17 cellular contexts compared by ENCODE assay signal in the genomic region with DNA sequence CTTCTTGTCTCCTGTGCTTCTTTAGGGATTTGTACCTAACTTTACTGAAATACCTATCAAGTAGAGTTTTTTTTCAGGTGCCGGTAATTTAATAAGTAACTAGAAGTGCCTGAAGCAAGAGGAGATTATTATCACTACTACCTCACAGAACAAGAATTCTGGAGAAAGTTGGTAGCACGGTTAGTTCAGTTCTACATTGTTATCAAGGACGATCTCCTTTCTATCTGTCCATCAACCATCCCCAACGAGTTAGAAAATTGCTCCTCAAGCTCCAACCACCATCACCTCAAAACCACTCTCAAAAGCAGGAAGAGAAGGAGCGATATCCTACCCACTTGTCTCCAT.
A peak's percentile ranks its signal among the peaks of the same experiment; 100 is the strongest.
DNase-seq lines count a peak whose midpoint lies in the region; ATAC-seq and TF ChIP-seq lines count a peak whose summit lies in the region.
"Had no signal": no experiment of that assay in that cellular context is flagged by ENCODE, and none has a peak within 500 bp of the region (broad histone marks: within the 10 kb centered on the region; RNA-seq: fewer than 3 reads in every experiment).

No MANE protein-coding gene starts in this region.

- H3K4me1 ChIP-seq in Loucy (ENCODE audit: insufficient read depth, low read length, poor library complexity, severe bottlenecking) (peaks cover 13% of the 10 kb centered on the region), vagina (peaks cover 28% of the 10 kb centered on the region)

- peaks cover 21% of the 10 kb centered on the region for H3K4me1 Mint-ChIP-seq in dendritic cell treated with granulocyte-macrophage colony-stimulating factor and Interleukin-4, amounts not matched to agents 40 ng/mL and 50 ng/mL, for 4 days (ENCODE audit: low read depth)
- peaks cover 12% of the 10 kb centered on the region for H3K4me1 Mint-ChIP-seq in nephron
- H3K4me1 Mint-ChIP-seq in stimulated activated naive CD8-positive, alpha-beta T cell treated with anti-CD3 and anti-CD28 coated beads, Interleukin-15, amount 100 ng/mL, for 72 hours, result no peaks in the 10 kb centered on the region
- H3K4me1 Mint-ChIP-seq: GM23338 had no signal

- H3K36me3 Mint-ChIP-seq in dendritic cell treated with granulocyte-macrophage colony-stimulating factor and Interleukin-4, amounts not matched to agents 40 ng/mL and 50 ng/mL, for 4 days (ENCODE audit: low read depth), result no peaks in the 10 kb centered on the region
- H3K36me3 Mint-ChIP-seq in nephron (ENCODE audit: low read depth), result no peaks in the 10 kb centered on the region
- H3K36me3 Mint-ChIP-seq: CD14-positive monocyte had no signal

- ATAC-seq in HG03139 (IDR thresholded peaks at IDR 0.05; ENCODE audit: unreplicated experiment), result no peak
- no peak for ATAC-seq in stimulated activated naive CD8-positive, alpha-beta T cell treated with anti-CD3 and anti-CD28 coated beads, Interleukin-15, amount 100 ng/mL, for 72 hours
- ATAC-seq: GM12878, GM23338, HCT116 had no signal

- H3K9me3 ChIP-seq in Loucy (ENCODE audit: insufficient read depth, low read depth, low read length), result no peaks in the 10 kb centered on the region
- H3K9me3 ChIP-seq in vagina, result no peaks in the 10 kb centered on the region

- H3K27me3 ChIP-seq in Loucy (ENCODE audit: insufficient read depth, low read length, poor library complexity, severe bottlenecking), result no peaks in the 10 kb centered on the region
- H3K27me3 ChIP-seq in vagina, result no peaks in the 10 kb centered on the region

- H3K79me2 ChIP-seq in Loucy (ENCODE audit: insufficient read depth, low read length), result no peaks in the 10 kb centered on the region

- DNase-seq in vagina (ENCODE audit: extremely low spot score in 2 of 2), result no peak
- DNase-seq in stimulated activated naive CD8-positive, alpha-beta T cell treated with anti-CD3 and anti-CD28 coated beads, Interleukin-15, amount 100 ng/mL, for 72 hours, result no peak
- DNase-seq in epidermal melanocyte (ENCODE audit: insufficient read length, low spot score), result no peak
- DNase-seq: EL, NCI-H1694 treated with DMSO at 0.1 percent for 48 hours, NCI-H2107, NCI-H2227 treated with DMSO at 0.1 percent for 48 hours, NCI-H524 treated with DMSO at 0.1 percent for 48 hours, RPMI8226 had no signal

- no peaks in the 10 kb centered on the region for H4K20me1 ChIP-seq in Loucy (ENCODE audit: insufficient read depth, low read length, poor library complexity, severe bottlenecking)

- H3K4me3 ChIP-seq in Loucy (ENCODE audit: low read length, poor library complexity, severe bottlenecking) (no peak overlapping the region), vagina (no peak overlapping the region)
- H3K4me3 ChIP-seq: GM12878, GM23338 had no signal

- no peak overlapping the region for H2AFZ ChIP-seq in Loucy (ENCODE audit: low read length)
- H2AFZ ChIP-seq: GM23338 had no signal

- H3K36me3 ChIP-seq in Loucy (ENCODE audit: insufficient read depth, low read length), result no peaks in the 10 kb centered on the region
- H3K36me3 ChIP-seq in vagina, result no peaks in the 10 kb centered on the region

- TF ChIP-seq CTCF in Loucy (conservative IDR thresholded peaks at IDR 0.05; ENCODE audit: low read length), result no peak
- no peak for TF ChIP-seq CTCF in nephron (IDR thresholded peaks at IDR 0.05; ENCODE audit: unreplicated experiment in 3 of 3)
- no peak for TF ChIP-seq CTCF in vagina (IDR thresholded peaks at IDR 0.05)

- H3F3A ChIP-seq in Loucy (ENCODE audit: low read depth), result no peaks in the 10 kb centered on the region

- peak overlapping the region; percentile 33 for H3K4me2 ChIP-seq in Loucy (ENCODE audit: low read depth, low read length, poor library complexity, severe bottlenecking)
- H3K4me2 ChIP-seq: GM23338 had no signal

- H3K9ac ChIP-seq in Loucy (ENCODE audit: low read depth, low read length, poor library complexity, severe bottlenecking), result no peak overlapping the region

- H3K9me3 Mint-ChIP-seq in dendritic cell treated with granulocyte-macrophage colony-stimulating factor and Interleukin-4, amounts not matched to agents 40 ng/mL and 50 ng/mL, for 4 days, result no peaks in the 10 kb centered on the region
- H3K9me3 Mint-ChIP-seq in nephron, result peaks cover 2% of the 10 kb centered on the region
- H3K9me3 Mint-ChIP-seq in stimulated activated naive CD8-positive, alpha-beta T cell treated with anti-CD3 and anti-CD28 coated beads, Interleukin-15, amount 100 ng/mL, for 72 hours, result no peaks in the 10 kb centered on the region
- H3K9me3 Mint-ChIP-seq: CD14-positive monocyte, GM23338 had no signal

- no peak overlapping the region for H3K4me3 Mint-ChIP-seq in dendritic cell treated with granulocyte-macrophage colony-stimulating factor and Interleukin-4, amounts not matched to agents 40 ng/mL and 50 ng/mL, for 4 days
- no peak overlapping the region for H3K4me3 Mint-ChIP-seq in nephron
- no peak overlapping the region for H3K4me3 Mint-ChIP-seq in stimulated activated naive CD8-positive, alpha-beta T cell treated with anti-CD3 and anti-CD28 coated beads, Interleukin-15, amount 100 ng/mL, for 72 hours
- H3K4me3 Mint-ChIP-seq: CD14-positive monocyte, GM23338 had no signal

- H3K27ac ChIP-seq in vagina, result peak overlapping the region; percentile 76

- no peaks in the 10 kb centered on the region for H3K9me2 ChIP-seq in Loucy (replicated peaks; ENCODE audit: low read depth, low read length)

- H3K27me3 Mint-ChIP-seq in dendritic cell treated with granulocyte-macrophage colony-stimulating factor and Interleukin-4, amounts not matched to agents 40 ng/mL and 50 ng/mL, for 4 days, result peaks cover 2% of the 10 kb centered on the region
- H3K27me3 Mint-ChIP-seq in nephron (ENCODE audit: low read depth), result no peaks in the 10 kb centered on the region
- H3K27me3 Mint-ChIP-seq in stimulated activated naive CD8-positive, alpha-beta T cell treated with anti-CD3 and anti-CD28 coated beads, Interleukin-15, amount 100 ng/mL, for 72 hours, result no peaks in the 10 kb centered on the region

- intact Hi-C loops in dendritic cell treated with granulocyte-macrophage colony-stimulating factor and Interleukin-4, amounts not matched to agents 40 ng/mL and 50 ng/mL, for 4 days (cut with micrococcal nuclease), result no loop called here
- intact Hi-C loops in vagina (cut with DNase I), result no loop called here

- no peak for TF ChIP-seq POLR2A in vagina (IDR thresholded peaks at IDR 0.05)

- H3K27ac Mint-ChIP-seq in dendritic cell treated with granulocyte-macrophage colony-stimulating factor and Interleukin-4, amounts not matched to agents 40 ng/mL and 50 ng/mL, for 4 days, result peak overlapping the region; percentile 63
- H3K27ac Mint-ChIP-seq in nephron, result peak overlapping the region; percentile 29 to 59 (median 40)
- H3K27ac Mint-ChIP-seq in stimulated activated naive CD8-positive, alpha-beta T cell treated with anti-CD3 and anti-CD28 coated beads, Interleukin-15, amount 100 ng/mL, for 72 hours, result no peak overlapping the region
- H3K27ac Mint-ChIP-seq: CD14-positive monocyte, GM23338 had no signal

Comparison
In these comparisons a context has a peak if more than half of its experiments do, and no peak if none do; other contexts are left out.
1. H3K27ac Mint-ChIP-seq: peak in dendritic cell treated with granulocyte-macrophage colony-stimulating factor and Interleukin-4, amounts not matched to agents 40 ng/mL and 50 ng/mL, for 4 days (single experiment) and nephron (3 of 3); none in stimulated activated naive CD8-positive, alpha-beta T cell treated with anti-CD3 and anti-CD28 coated beads, Interleukin-15, amount 100 ng/mL, for 72 hours (0 of 2).